8 cellular contexts compared by ENCODE assay signal in the genomic region with DNA sequence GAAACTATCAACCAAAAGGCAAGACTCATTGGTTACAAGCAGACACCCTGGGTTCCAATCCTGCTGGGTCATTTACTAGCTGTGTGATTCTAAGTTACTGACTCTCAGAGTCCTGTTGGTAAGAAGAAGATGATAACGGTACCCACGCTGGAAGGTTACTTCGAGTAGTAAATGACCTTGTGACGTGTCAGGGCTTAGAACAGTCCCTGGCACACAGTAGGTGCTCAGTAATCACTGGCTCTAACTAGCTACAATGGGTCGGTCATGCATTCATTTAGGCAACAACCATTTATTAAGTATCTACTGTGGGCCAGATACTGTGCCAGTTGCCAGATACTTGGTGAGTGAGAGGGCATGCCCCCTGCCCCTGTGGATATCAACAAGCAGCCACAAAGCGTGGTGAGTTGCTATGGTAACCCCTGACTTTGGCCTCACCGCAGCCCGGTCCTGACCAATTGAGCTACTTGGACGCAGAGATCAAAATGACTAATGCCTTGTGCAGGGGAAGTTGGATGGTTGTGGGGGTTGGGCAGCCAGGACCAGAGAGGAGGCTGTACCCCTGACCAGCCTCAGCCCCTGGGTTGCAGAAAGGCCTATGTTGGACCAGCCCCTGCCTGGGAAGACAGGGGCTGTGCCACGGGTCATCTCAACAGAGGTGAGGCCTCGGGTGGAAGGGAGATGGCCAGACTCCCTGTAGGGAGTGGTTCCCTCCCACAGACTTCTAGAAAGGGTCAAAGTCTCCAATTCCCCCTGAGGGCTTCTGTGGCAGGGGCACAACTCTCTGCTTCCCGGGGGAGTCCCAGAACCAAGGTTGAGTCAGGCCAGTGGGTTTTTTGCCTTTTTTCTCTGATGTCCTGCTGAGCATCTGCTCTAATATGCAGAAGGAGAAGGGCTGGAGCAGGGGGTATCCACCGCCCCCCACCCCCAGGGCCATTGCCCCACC. TPM values are rescaled to one million over a fixed set of nuclear protein-coding genes. Genes with fewer than 3 reads are reported as not detected.
DNase-seq lines count a peak whose midpoint lies in the region; TF ChIP-seq lines count a peak whose summit lies in the region.

No MANE protein-coding gene starts in this region.

- no peak overlapping the region for H2AK5ac ChIP-seq in trophoblast cell (ENCODE audit: low read length)

- peak overlapping the region in 5 of 7 donors; percentile 32 to 79 (median 70) for H3K27ac Mint-ChIP-seq in CD4-positive, alpha-beta memory T cell
- peak overlapping the region; percentile 17 for H3K27ac Mint-ChIP-seq in dendritic cell treated with granulocyte-macrophage colony-stimulating factor and Interleukin-4, amounts not matched to agents 40 ng/mL and 50 ng/mL, for 4 days
- no peak overlapping the region for H3K27ac Mint-ChIP-seq in nephron progenitor cell
- H3K27ac Mint-ChIP-seq in activated T-helper 2 cell treated with anti-CD3 and anti-CD28 coated beads, Interferon-gamma antibody, Interleukin-2, Interleukin-4, amounts not matched to agents 10 μg/mL and 5 μg/mL and 100 μg/mL, durations not matched to agents 14 hours and 24 hours and 36 hours, result no peak overlapping the region

- no peak overlapping the region for H3K9ac ChIP-seq in trophoblast cell (ENCODE audit: low read length)

- no peaks in the 10 kb centered on the region for H3K36me3 ChIP-seq in CD4-positive, alpha-beta memory T cell (ENCODE audit: insufficient read depth, low read length)
- no peaks in the 10 kb centered on the region for H3K36me3 ChIP-seq in trophoblast cell (ENCODE audit: control insufficient read depth in 1 of 2, insufficient read depth in 2 of 2, low read length in 2 of 2)
- no peaks in the 10 kb centered on the region for H3K36me3 ChIP-seq in effector memory CD4-positive, alpha-beta T cell (ENCODE audit: control insufficient read depth, insufficient read depth, low read length)

- H3K36me3 Mint-ChIP-seq in CD4-positive, alpha-beta memory T cell, result peaks cover 6 to 16% of the 10 kb centered on the region in 2 donors
- H3K36me3 Mint-ChIP-seq in dendritic cell treated with granulocyte-macrophage colony-stimulating factor and Interleukin-4, amounts not matched to agents 40 ng/mL and 50 ng/mL, for 4 days (ENCODE audit: low read depth), result no peaks in the 10 kb centered on the region
- peaks cover 17% of the 10 kb centered on the region for H3K36me3 Mint-ChIP-seq in nephron progenitor cell (ENCODE audit: low read depth)
- peaks cover 39% of the 10 kb centered on the region for H3K36me3 Mint-ChIP-seq in activated T-helper 2 cell treated with anti-CD3 and anti-CD28 coated beads, Interferon-gamma antibody, Interleukin-2, Interleukin-4, amounts not matched to agents 10 μg/mL and 5 μg/mL and 100 μg/mL, durations not matched to agents 14 hours and 24 hours and 36 hours (ENCODE audit: low read depth)

- no peak overlapping the region for H3K4me2 ChIP-seq in trophoblast cell (ENCODE audit: low read length)

- no peaks in the 10 kb centered on the region for H3K9me3 ChIP-seq in CD4-positive, alpha-beta memory T cell (ENCODE audit: control insufficient read depth in 1 of 2, low read length in 2 of 2)
- no peaks in the 10 kb centered on the region for H3K9me3 ChIP-seq in trophoblast cell (ENCODE audit: insufficient read depth, low read depth, low read length)
- H3K9me3 ChIP-seq in effector memory CD4-positive, alpha-beta T cell (ENCODE audit: control insufficient read depth, low read length), result no peaks in the 10 kb centered on the region

- H3K9me3 Mint-ChIP-seq in CD4-positive, alpha-beta memory T cell, result no peaks in the 10 kb centered on the region
- peaks cover under 1% of the 10 kb centered on the region for H3K9me3 Mint-ChIP-seq in dendritic cell treated with granulocyte-macrophage colony-stimulating factor and Interleukin-4, amounts not matched to agents 40 ng/mL and 50 ng/mL, for 4 days
- H3K9me3 Mint-ChIP-seq in nephron progenitor cell, result peaks cover 10% of the 10 kb centered on the region
- H3K9me3 Mint-ChIP-seq in activated T-helper 2 cell treated with anti-CD3 and anti-CD28 coated beads, Interferon-gamma antibody, Interleukin-2, Interleukin-4, amounts not matched to agents 10 μg/mL and 5 μg/mL and 100 μg/mL, durations not matched to agents 14 hours and 24 hours and 36 hours, result no peaks in the 10 kb centered on the region

- no peak overlapping the region for H2BK120ac ChIP-seq in trophoblast cell (ENCODE audit: insufficient read depth, low read length, poor library complexity)

- no peaks in the 10 kb centered on the region for H3K79me1 ChIP-seq in trophoblast cell (ENCODE audit: low read length)

- peaks cover 58% of the 10 kb centered on the region for H3K4me1 ChIP-seq in CD4-positive, alpha-beta memory T cell (ENCODE audit: insufficient read depth, low read length)
- H3K4me1 ChIP-seq in trophoblast cell (ENCODE audit: control insufficient read depth in 1 of 2, insufficient read depth in 2 of 2, low read length in 2 of 2), result peaks cover 0 to 3% of the 10 kb centered on the region in 2 experiments
- H3K4me1 ChIP-seq in effector memory CD4-positive, alpha-beta T cell (ENCODE audit: control insufficient read depth, insufficient read depth, low read length, poor library complexity, severe bottlenecking), result peaks cover 19% of the 10 kb centered on the region

- WGBS in trophoblast cell (ENCODE audit: extremely low coverage, insufficient coverage, insufficient read length), result no CpG with 5 or more reads among the region's 13 CpGs

- no peak for TF ChIP-seq CTCF in nephron progenitor cell (IDR thresholded peaks at IDR 0.05)

- H4K91ac ChIP-seq in trophoblast cell (ENCODE audit: low read depth, low read length), result no peak overlapping the region

- no peak overlapping the region for H3K18ac ChIP-seq in trophoblast cell (ENCODE audit: low read length)

- no peak for DNase-seq in CD4-positive, alpha-beta memory T cell
- DNase-seq in NOMO-1 treated with DMSO at 0.1 percent for 48 hours (lab: John Stamatoyannopoulos, UW; ENCODE audit: unreplicated experiment), result peak; percentile 47
- peak; percentile 59 for DNase-seq in nephron progenitor cell
- no peak for DNase-seq in activated T-helper 2 cell treated with anti-CD3 and anti-CD28 coated beads, Interferon-gamma antibody, Interleukin-2, Interleukin-4, amounts not matched to agents 10 μg/mL and 5 μg/mL and 100 μg/mL, durations not matched to agents 14 hours and 24 hours and 36 hours (ENCODE audit: low spot score)
- DNase-seq in central memory CD4-positive, alpha-beta T cell, result no peak
- no peak for DNase-seq in trophoblast cell
- no peak for DNase-seq in effector memory CD4-positive, alpha-beta T cell

- no peak overlapping the region for H3K4me3 ChIP-seq in CD4-positive, alpha-beta memory T cell (ENCODE audit: low read length in 2 of 2)
- H3K4me3 ChIP-seq in trophoblast cell (ENCODE audit: low read depth, low read length), result no peak overlapping the region
- no peak overlapping the region for H3K4me3 ChIP-seq in effector memory CD4-positive, alpha-beta T cell (ENCODE audit: insufficient read depth, low read depth, low read length, poor library complexity, severe bottlenecking)

- POLR2A ChIA-PET in CD4-positive, alpha-beta memory T cell (lab: Charles Lee; ENCODE audit: partially characterized antibody), result interaction anchor here (0.8 to 13.6 kb wide), 4 partner anchors 8 to 168 kb away, joined by 3 to 327 read pairs (median 4); a partner anchor contains a TSS

- H3K27ac ChIP-seq in CD4-positive, alpha-beta memory T cell (ENCODE audit: low read depth, low read length), result no peak overlapping the region
- H3K27ac ChIP-seq in trophoblast cell (ENCODE audit: low read depth, low read length), result no peak overlapping the region
- H3K27ac ChIP-seq in effector memory CD4-positive, alpha-beta T cell (ENCODE audit: insufficient read depth, low read length, poor library complexity, severe bottlenecking), result no peak overlapping the region

- H4K12ac ChIP-seq in trophoblast cell (ENCODE audit: low read depth, low read length), result no peak overlapping the region

- peaks cover 25 to 83% (median 57%) of the 10 kb centered on the region in 4 donors for H3K4me1 Mint-ChIP-seq in CD4-positive, alpha-beta memory T cell
- peaks cover 58% of the 10 kb centered on the region for H3K4me1 Mint-ChIP-seq in dendritic cell treated with granulocyte-macrophage colony-stimulating factor and Interleukin-4, amounts not matched to agents 40 ng/mL and 50 ng/mL, for 4 days (ENCODE audit: low read depth)
- H3K4me1 Mint-ChIP-seq in nephron progenitor cell, result peaks cover 78% of the 10 kb centered on the region
- H3K4me1 Mint-ChIP-seq in activated T-helper 2 cell treated with anti-CD3 and anti-CD28 coated beads, Interferon-gamma antibody, Interleukin-2, Interleukin-4, amounts not matched to agents 10 μg/mL and 5 μg/mL and 100 μg/mL, durations not matched to agents 14 hours and 24 hours and 36 hours (ENCODE audit: low read depth), result peaks cover 30% of the 10 kb centered on the region

- H3K27me3 Mint-ChIP-seq in CD4-positive, alpha-beta memory T cell, result no peaks in the 10 kb centered on the region
- H3K27me3 Mint-ChIP-seq in dendritic cell treated with granulocyte-macrophage colony-stimulating factor and Interleukin-4, amounts not matched to agents 40 ng/mL and 50 ng/mL, for 4 days, result peaks cover 39% of the 10 kb centered on the region
- H3K27me3 Mint-ChIP-seq in nephron progenitor cell (ENCODE audit: low read depth, poor library complexity), result peaks cover 16% of the 10 kb centered on the region
- H3K27me3 Mint-ChIP-seq in activated T-helper 2 cell treated with anti-CD3 and anti-CD28 coated beads, Interferon-gamma antibody, Interleukin-2, Interleukin-4, amounts not matched to agents 10 μg/mL and 5 μg/mL and 100 μg/mL, durations not matched to agents 14 hours and 24 hours and 36 hours (ENCODE audit: low read depth), result no peaks in the 10 kb centered on the region

- intact Hi-C loops in CD4-positive, alpha-beta memory T cell (cut with micrococcal nuclease), result loop anchor here (1.0 kb wide), 2 partner anchors 17 to 57 kb away; no protein-coding TSS in a partner anchor
- intact Hi-C loops in dendritic cell treated with granulocyte-macrophage colony-stimulating factor and Interleukin-4, amounts not matched to agents 40 ng/mL and 50 ng/mL, for 4 days (cut with micrococcal nuclease), result loop anchor here (1.0 kb wide), 1 partner anchor 14 kb away; no protein-coding TSS in a partner anchor
- intact Hi-C loops in activated T-helper 2 cell treated with anti-CD3 and anti-CD28 coated beads, Interferon-gamma antibody, Interleukin-2, Interleukin-4, amounts not matched to agents 10 μg/mL and 5 μg/mL and 100 μg/mL, durations not matched to agents 14 hours and 24 hours and 36 hours (cut with micrococcal nuclease), result loop anchor here (5.0 kb wide), 1 partner anchor 90 kb away; no protein-coding TSS in a partner anchor

- H3K4me3 Mint-ChIP-seq in CD4-positive, alpha-beta memory T cell, result no peak overlapping the region
- no peak overlapping the region for H3K4me3 Mint-ChIP-seq in dendritic cell treated with granulocyte-macrophage colony-stimulating factor and Interleukin-4, amounts not matched to agents 40 ng/mL and 50 ng/mL, for 4 days
- no peak overlapping the region for H3K4me3 Mint-ChIP-seq in nephron progenitor cell
- H3K4me3 Mint-ChIP-seq in activated T-helper 2 cell treated with anti-CD3 and anti-CD28 coated beads, Interferon-gamma antibody, Interleukin-2, Interleukin-4, amounts not matched to agents 10 μg/mL and 5 μg/mL and 100 μg/mL, durations not matched to agents 14 hours and 24 hours and 36 hours (ENCODE audit: low read depth), result no peak overlapping the region

- no peak overlapping the region for H2BK12ac ChIP-seq in trophoblast cell (ENCODE audit: low read length)

- no peak overlapping the region for H3K23ac ChIP-seq in trophoblast cell (ENCODE audit: low read length)

- CTCF ChIA-PET in CD4-positive, alpha-beta memory T cell (lab: Charles Lee; ENCODE audit: partially characterized antibody), result interaction anchor here (0.8 to 10.1 kb wide), 13 partner anchors 10 to 325 kb away, joined by 3 to 196 read pairs (median 4); a partner anchor contains a TSS

- H4K8ac ChIP-seq in trophoblast cell (ENCODE audit: low read depth, low read length), result no peak overlapping the region

- no peak overlapping the region for H3K4ac ChIP-seq in trophoblast cell (ENCODE audit: low read depth, low read length)

- no peak overlapping the region for H2BK5ac ChIP-seq in trophoblast cell (ENCODE audit: low read depth, low read length, poor library complexity)

- H3K14ac ChIP-seq in trophoblast cell (ENCODE audit: low read length), result no peak overlapping the region

- no peaks in the 10 kb centered on the region for H3K27me3 ChIP-seq in CD4-positive, alpha-beta memory T cell (ENCODE audit: insufficient read depth, low read length)
- H3K27me3 ChIP-seq in trophoblast cell (ENCODE audit: insufficient read depth, low read length), result no peaks in the 10 kb centered on the region
- no peaks in the 10 kb centered on the region for H3K27me3 ChIP-seq in effector memory CD4-positive, alpha-beta T cell (replicated peaks; ENCODE audit: control insufficient read depth, insufficient read depth, low read length, poor library complexity, severe bottlenecking)

- no peaks in the 10 kb centered on the region for H3K79me2 ChIP-seq in trophoblast cell (ENCODE audit: control insufficient read depth, insufficient read depth, low read length, poor library complexity)

- no peak overlapping the region for H2AFZ ChIP-seq in trophoblast cell (ENCODE audit: insufficient read depth, low read length, poor library complexity)

RNA-seq across cellular contexts. Expression of a gene that starts 16.0 kb away (rescaled TPM):
- 10 to 100 TPM; 87.4 to 91.8 TPM for total RNA-seq in CD4-positive, alpha-beta memory T cell
- 10 to 100 TPM; 30.1 to 40.5 TPM for polyA plus RNA-seq in CD4-positive, alpha-beta memory T cell
- 93.6 and 95.2 TPM in 2 replicates for total RNA-seq in activated T-helper 2 cell treated with anti-CD3 and anti-CD28 coated beads, Interferon-gamma antibody, Interleukin-2, Interleukin-4, amounts not matched to agents 10 μg/mL and 5 μg/mL and 100 μg/mL, durations not matched to agents 14 hours and 24 hours and 36 hours
- polyA plus RNA-seq in trophoblast cell (2013), result 6.9 and 7.0 TPM in 2 replicates

RNA-seq across cellular contexts. Expression of a gene that starts 41.9 kb away (rescaled TPM):
- total RNA-seq in CD4-positive, alpha-beta memory T cell, result not detected
- not detected for polyA plus RNA-seq in CD4-positive, alpha-beta memory T cell
- not detected in 2 replicates for total RNA-seq in activated T-helper 2 cell treated with anti-CD3 and anti-CD28 coated beads, Interferon-gamma antibody, Interleukin-2, Interleukin-4, amounts not matched to agents 10 μg/mL and 5 μg/mL and 100 μg/mL, durations not matched to agents 14 hours and 24 hours and 36 hours
- polyA plus RNA-seq in trophoblast cell (2013), result 0.03 TPM in 1 of 2 replicates, not detected in the other

Comparison
In these comparisons a context has a peak if more than half of its experiments do, and no peak if none do; other contexts are left out.
1. DNase-seq: peak in NOMO-1 treated with DMSO at 0.1 percent for 48 hours (single experiment) and nephron progenitor cell (single experiment); none in CD4-positive, alpha-beta memory T cell (0 of 5), activated T-helper 2 cell treated with anti-CD3 and anti-CD28 coated beads, Interferon-gamma antibody, Interleukin-2, Interleukin-4, amounts not matched to agents 10 μg/mL and 5 μg/mL and 100 μg/mL, durations not matched to agents 14 hours and 24 hours and 36 hours (single experiment), central memory CD4-positive, alpha-beta T cell (single experiment), trophoblast cell (0 of 2) and effector memory CD4-positive, alpha-beta T cell (0 of 3).
2. H3K27ac Mint-ChIP-seq: peak in CD4-positive, alpha-beta memory T cell (5 of 7) and dendritic cell treated with granulocyte-macrophage colony-stimulating factor and Interleukin-4, amounts not matched to agents 40 ng/mL and 50 ng/mL, for 4 days (single experiment); none in nephron progenitor cell (single experiment) and activated T-helper 2 cell treated with anti-CD3 and anti-CD28 coated beads, Interferon-gamma antibody, Interleukin-2, Interleukin-4, amounts not matched to agents 10 μg/mL and 5 μg/mL and 100 μg/mL, durations not matched to agents 14 hours and 24 hours and 36 hours (single experiment).